Comparison of ENCODE assay signal across 29 cellular contexts in the genomic region with DNA sequence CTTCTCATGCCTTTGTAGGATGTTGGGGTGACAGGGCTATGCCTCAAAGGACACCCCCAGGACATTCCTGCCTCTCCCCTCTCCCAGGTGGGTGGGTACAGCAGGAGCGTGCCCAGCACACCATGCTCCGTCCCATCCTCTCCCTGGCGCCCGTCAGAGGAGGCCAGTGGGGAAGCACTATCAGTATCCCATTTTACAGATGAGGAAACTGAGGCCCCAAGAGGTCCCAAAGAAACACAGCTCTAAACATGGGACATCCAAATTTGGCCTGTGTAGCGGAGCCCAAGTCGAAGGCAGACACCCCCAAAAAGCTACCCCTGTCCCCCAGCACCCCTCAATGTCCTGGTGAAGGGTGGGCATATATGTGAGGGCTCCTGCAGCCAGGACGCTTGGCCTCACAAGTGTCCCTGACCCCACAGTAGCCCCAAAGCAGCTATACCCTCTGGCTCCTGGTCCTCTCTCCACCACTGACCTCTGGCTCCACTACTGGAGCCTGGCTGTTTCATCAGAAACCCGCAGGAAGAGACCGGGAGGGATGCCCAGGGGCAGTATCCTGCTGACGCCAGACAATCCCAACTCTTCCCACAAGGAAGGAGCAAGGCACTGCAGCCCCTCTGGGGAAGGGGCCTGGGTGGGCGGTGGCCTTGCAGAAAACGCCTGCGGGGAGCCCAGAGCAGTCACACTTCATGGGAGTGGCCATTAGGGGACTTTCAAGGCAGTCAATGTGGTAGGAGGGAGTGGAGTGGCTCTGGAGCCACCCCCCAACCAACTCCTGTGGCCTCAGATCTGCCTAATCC. TPM values are rescaled to one million over a fixed set of nuclear protein-coding genes. Genes with fewer than 3 reads are reported as not detected.
"Had no signal": no experiment of that assay in that cellular context is flagged by ENCODE, and none has a peak within 500 bp of the region (broad histone marks: within the 10 kb centered on the region; RNA-seq: fewer than 3 reads in every experiment).

No MANE protein-coding gene starts in this region.

- H3K27ac ChIP-seq: neural progenitor cell, testis, uterus had no signal

- H3K9ac ChIP-seq: neural progenitor cell had no signal

- DNase-seq: activated CD4-positive, alpha-beta memory T cell treated with anti-CD3 and anti-CD28 coated beads for 36 hours; activated CD4-positive, alpha-beta T cell treated with anti-CD3 and anti-CD28 coated beads, Interleukin-2, amount 10 ng/mL, durations not matched to agents 24 days and 14 days; activated CD4-positive, CD25-positive, alpha-beta regulatory T cell treated with anti-CD3 and anti-CD28 coated beads, Interleukin-2, amount 50 U/mL, for 72 hours; activated CD8-positive, alpha-beta memory T cell treated with anti-CD3 and anti-CD28 coated beads, Interleukin-2, amount 50 U/mL, for 4 hours; activated effector memory CD4-positive, alpha-beta T cell treated with anti-CD3 and anti-CD28 coated beads, Interleukin-2, amount 50 U/mL, for 16 hours; activated naive CD4-positive, alpha-beta T cell treated with anti-CD3 and anti-CD28 coated beads for 36 hours; activated naive CD8-positive, alpha-beta T cell treated with anti-CD3 and anti-CD28 coated beads for 36 hours; activated T-cell treated with anti-CD3 and anti-CD28 coated beads, Interleukin-2, amount 50 U/mL, for 1 hour; cortex of kidney; effector memory CD8-positive, alpha-beta T cell; hippocampal formation; left cardiac atrium; midbrain; natural killer cell; occipital lobe; posterior cingulate gyrus; stimulated activated CD4-positive, alpha-beta T cell treated with anti-CD3 and anti-CD28 coated beads, Interleukin-1b, Interleukin-23, amount 100 ng/mL, for 48 hours; stimulated activated naive CD4-positive, alpha-beta T cell; T-helper 17 cell; T1000; testis; uterus had no signal

- H3K4me2 ChIP-seq: neural progenitor cell, smooth muscle cell had no signal

- H3K36me3 ChIP-seq: gastroesophageal sphincter, neural progenitor cell, uterus had no signal

- FAIRE-seq: keratinocyte had no signal

- H3K9me3 ChIP-seq: ascending aorta, gastroesophageal sphincter, testis, uterus had no signal

- H3K27me3 ChIP-seq: ascending aorta, gastroesophageal sphincter, neural progenitor cell, testis, uterus had no signal

- H2AFZ ChIP-seq: neural progenitor cell had no signal

- H3K4me3 ChIP-seq: ascending aorta, gastroesophageal sphincter, neural progenitor cell, smooth muscle cell, testis, uterus had no signal

- ATAC-seq: effector memory CD8-positive, alpha-beta T cell; gastroesophageal sphincter; left cardiac atrium; natural killer cell; sciatic nerve; T-helper 17 cell had no signal

RNA-seq across cellular contexts. Expression of a gene that starts 31.4 kb away (rescaled TPM):
- total RNA-seq: activated CD8-positive, alpha-beta memory T cell treated with anti-CD3 and anti-CD28 coated beads for 36 hours; activated naive CD8-positive, alpha-beta T cell treated with anti-CD3 and anti-CD28 coated beads for 36 hours; natural killer cell; T-helper 17 cell had no signal
